In genomic region chr11:71451596-71452353, GRCh38 we compare ENCODE assay signal across 8 cellular contexts. TPM values are rescaled to one million over a fixed set of nuclear protein-coding genes. Genes with fewer than 3 reads are reported as not detected.
DNase-seq lines count a peak whose midpoint lies in the region; ATAC-seq and TF ChIP-seq lines count a peak whose summit lies in the region.

No MANE protein-coding gene starts in this region.

- H3K4me1 ChIP-seq in ACC112 (ENCODE audit: control insufficient read depth, insufficient read depth, low read length, unreplicated experiment) (peaks cover 8% of the 10 kb centered on the region), H9 (ENCODE audit: insufficient read depth, low read length) (peaks cover 4% of the 10 kb centered on the region; the same call in 1 of the 2 replicates), hepatocyte (ENCODE audit: insufficient read depth) (peaks cover 32% of the 10 kb centered on the region), sigmoid colon (peaks cover 0 to 49% (median 39%) of the 10 kb centered on the region in 4 donors)

- no peak for TF ChIP-seq CTCF in H9 (conservative IDR thresholded peaks at IDR 0.05)
- no peak for TF ChIP-seq CTCF in hepatocyte (IDR thresholded peaks at IDR 0.05; ENCODE audit: poor library complexity)
- no peak for TF ChIP-seq CTCF in sigmoid colon (IDR thresholded peaks at IDR 0.05)

- peak overlapping the region; percentile 88; the same call in 1 of the 2 replicates for H3K4me3 ChIP-seq in ACC112 (ENCODE audit: low read depth, low read length)
- peak overlapping the region; percentile 44 for H3K4me3 ChIP-seq in hepatocyte
- H3K4me3 ChIP-seq in sigmoid colon, result peak overlapping the region in 3 of 4 donors; percentile 73 to 85 (median 78)

- no peak overlapping the region for H3K23ac ChIP-seq in H9 (ENCODE audit: insufficient read length, low read depth, low read length)

- H3K14ac ChIP-seq in H9 (ENCODE audit: insufficient read depth, low read length), result no peak overlapping the region

- no peak overlapping the region for H3T11ph ChIP-seq in H9 (ENCODE audit: low read length)

- no peaks in the 10 kb centered on the region for H3K9me3 ChIP-seq in H9 (ENCODE audit: control insufficient read depth, low read depth, low read length)
- H3K9me3 ChIP-seq in hepatocyte (ENCODE audit: low read depth), result no peaks in the 10 kb centered on the region
- no peaks in the 10 kb centered on the region for H3K9me3 ChIP-seq in sigmoid colon

- H3K79me2 ChIP-seq in ACC112 (ENCODE audit: control insufficient read depth, insufficient read depth, low read length, unreplicated experiment), result peaks cover 27% of the 10 kb centered on the region
- peaks cover 10% of the 10 kb centered on the region; the same call in 1 of the 2 replicates for H3K79me2 ChIP-seq in H9 (ENCODE audit: insufficient read depth, low read length)
- H3K79me2 ChIP-seq in hepatocyte, result peaks cover 47% of the 10 kb centered on the region

- H3K9me3 Mint-ChIP-seq in H9, result no peaks in the 10 kb centered on the region; a peak in 1 of 5 replicates

- H4K20me1 ChIP-seq in H9 (ENCODE audit: control insufficient read depth, insufficient read depth, insufficient read length), result no peaks in the 10 kb centered on the region
- peaks cover under 1% of the 10 kb centered on the region for H4K20me1 ChIP-seq in hepatocyte (ENCODE audit: insufficient read depth, poor library complexity, severe bottlenecking)

- H3K9ac ChIP-seq in H9 (ENCODE audit: extremely low read depth, insufficient read length, low read length), result no peak overlapping the region

- H3K36me3 Mint-ChIP-seq in H9 (ENCODE audit: insufficient read depth in 1 of 3, low read depth in 3 of 3), result peaks cover 6 to 30% (median 23%) of the 10 kb centered on the region in 3 experiments; a peak in 6 of 7 replicates

- no peak overlapping the region for H3K18ac ChIP-seq in H9 (ENCODE audit: insufficient read length, low read depth, low read length)

- no peaks in the 10 kb centered on the region for H3K27me3 ChIP-seq in ACC112 (ENCODE audit: insufficient read depth, low read length)
- H3K27me3 ChIP-seq in H9 (ENCODE audit: insufficient read depth, low read length), result no peaks in the 10 kb centered on the region
- no peaks in the 10 kb centered on the region for H3K27me3 ChIP-seq in hepatocyte
- H3K27me3 ChIP-seq in sigmoid colon, result no peaks in the 10 kb centered on the region

- H3K4ac ChIP-seq in H9 (ENCODE audit: low read depth, low read length), result no peak overlapping the region

- ATAC-seq in GM19351 (IDR thresholded peaks at IDR 0.05; ENCODE audit: unreplicated experiment) (no peak), GM18520 (IDR thresholded peaks at IDR 0.05; ENCODE audit: unreplicated experiment) (no peak), HG02588 (IDR thresholded peaks at IDR 0.05; ENCODE audit: unreplicated experiment) (no peak)

- H2BK20ac ChIP-seq in H9 (ENCODE audit: low read depth, low read length, poor library complexity, severe bottlenecking), result no peak overlapping the region

- H3K27me3 Mint-ChIP-seq in H9 (ENCODE audit: low read depth), result no peaks in the 10 kb centered on the region

- no peak overlapping the region for H2BK15ac ChIP-seq in H9 (ENCODE audit: low read depth, low read length)

- no peak overlapping the region for H2BK12ac ChIP-seq in H9 (ENCODE audit: insufficient read length, low read depth, low read length)

- DNase-seq in H9 (peak; percentile 86), hepatocyte (ENCODE audit: low spot score) (peak; percentile 30), sigmoid colon (peak; percentile 56)
- DNase-seq in activated T-cell treated with anti-CD3 and anti-CD28 coated beads, Interleukin-2, amount 50 U/mL, for 48 hours, result peak; percentile 28 to 39

- H2BK120ac ChIP-seq in H9 (ENCODE audit: low read depth, low read length, poor library complexity, severe bottlenecking), result no peak overlapping the region

- no CpG with 5 or more reads among the region's 14 CpGs for WGBS in H9 (ENCODE audit: extremely low coverage, insufficient read length, low lambda C conversion rate)
- 51% methylated on average over 14 of the region's 14 CpGs for WGBS in hepatocyte (ENCODE audit: low lambda C conversion rate, missing lambda C conversion rate)
- 21 to 37% methylated on average over 14 of the region's 14 CpGs for WGBS in sigmoid colon, 2 donors

- H3K9me2 ChIP-seq in hepatocyte (replicated peaks; ENCODE audit: insufficient read depth), result no peaks in the 10 kb centered on the region

- H2AFZ ChIP-seq in ACC112 (ENCODE audit: low read length, unreplicated experiment) (no peak overlapping the region), H9 (ENCODE audit: low read length) (no peak overlapping the region), hepatocyte (peak overlapping the region; percentile 77)

- H2AK5ac ChIP-seq in H9 (ENCODE audit: insufficient read length, low read length), result no peak overlapping the region

- peaks cover 9% of the 10 kb centered on the region for H3K79me1 ChIP-seq in H9 (ENCODE audit: insufficient read depth, low read depth, low read length, poor library complexity, severe bottlenecking)

- no peak overlapping the region for H4K8ac ChIP-seq in H9 (replicated peaks; ENCODE audit: insufficient read length, low read depth, low read length)

- no peak for TF ChIP-seq EP300 in sigmoid colon (IDR thresholded peaks at IDR 0.05)

- no peak overlapping the region for H2BK5ac ChIP-seq in H9 (ENCODE audit: insufficient read length, low read length)

- no peak overlapping the region for H4K5ac ChIP-seq in H9 (ENCODE audit: insufficient read length, low read depth, low read length)

- no peak overlapping the region for H3K56ac ChIP-seq in H9 (ENCODE audit: insufficient read length, low read depth, low read length)

- H3K4me3 Mint-ChIP-seq in H9, result peak overlapping the region; percentile 82

- H3K4me2 ChIP-seq in H9 (ENCODE audit: insufficient read depth, insufficient read length, low read length), result peak overlapping the region; percentile 88
- peak overlapping the region; percentile 90 for H3K4me2 ChIP-seq in hepatocyte

- peaks cover 38 to 46% of the 10 kb centered on the region in 2 experiments for H3K4me1 Mint-ChIP-seq in H9

- H4K91ac ChIP-seq in H9 (ENCODE audit: insufficient read length, low read depth, low read length), result no peak overlapping the region

- intact Hi-C loops in sigmoid colon (cut with DNase I), result loop anchor here (5.0 kb wide), 1 partner anchor 336 kb away; no protein-coding TSS in a partner anchor

- H3K27ac ChIP-seq in ACC112 (ENCODE audit: low read depth, low read length) (no peak overlapping the region), H9 (ENCODE audit: insufficient read length, low read depth, low read length) (no peak overlapping the region), hepatocyte (peak overlapping the region; percentile 44), sigmoid colon (peak overlapping the region; percentile 76 to 85 (median 80))

- peak overlapping the region in 1 of 3 experiments; percentile 71; a peak in 3 of 7 replicates for H3K27ac Mint-ChIP-seq in H9

- no peak for TF ChIP-seq POLR2A in sigmoid colon (IDR thresholded peaks at IDR 0.05)

- H3K23me2 ChIP-seq in H9 (ENCODE audit: insufficient read length, low read depth, low read length, poor library complexity, severe bottlenecking), result peaks cover 27% of the 10 kb centered on the region

- H3K36me3 ChIP-seq in ACC112 (ENCODE audit: insufficient read depth, low read length) (peaks cover 4% of the 10 kb centered on the region; the same call in 1 of the 2 replicates), hepatocyte (replicated peaks; ENCODE audit: insufficient read depth, low read depth) (no peaks in the 10 kb centered on the region), sigmoid colon (peaks cover 0 to 19% (median 9%) of the 10 kb centered on the region in 4 donors)

RNA-seq across cellular contexts. Expression of gene NADSYN1, which starts 1.2 kb away (rescaled TPM):
- total RNA-seq in H9 (2021), result 42.0 and 44.2 TPM in 2 replicates
- 42.0 and 49.1 TPM in 2 replicates for total RNA-seq in hepatocyte
- 43.7 and 68.7 TPM in 2 replicates for polyA plus RNA-seq in hepatocyte
- total RNA-seq in sigmoid colon, result 10 to 100 TPM; 24.6 to 72.0 (median 38.3) TPM
- polyA plus RNA-seq in sigmoid colon, result 100 to 1,000 TPM in 1 of 3 donors, 10 to 100 TPM in 2; 31.8 to 136 (median 42.5) TPM

RNA-seq across cellular contexts. Expression of gene DHCR7, which starts 3.6 kb away (rescaled TPM):
- total RNA-seq in H9 (2021) (117 and 124 TPM in 2 replicates), hepatocyte (140 and 159 TPM in 2 replicates), sigmoid colon (1 to 10 TPM; 4.1 to 7.5 (median 5.3) TPM)
- polyA plus RNA-seq in hepatocyte (267 and 303 TPM in 2 replicates), sigmoid colon (10 to 100 TPM in 1 of 3 donors, 1 to 10 TPM in 2; 2.4 to 54.2 (median 8.8) TPM)

Comparison
In these comparisons a context has a peak if more than half of its experiments do, and no peak if none do; other contexts are left out.
1. H3K27ac ChIP-seq: peak in hepatocyte (single experiment) and sigmoid colon (4 of 4); none in ACC112 (single experiment) and H9 (single experiment).
2. DNase-seq: peak in every context shown above with its lines; median percentile 86 in H9; 56 in sigmoid colon; 34 in activated T-cell treated with anti-CD3 and anti-CD28 coated beads, Interleukin-2, amount 50 U/mL, for 48 hours; 30 in hepatocyte.
3. RNA of gene DHCR7, which starts 3.6 kb away (total RNA-seq): 140 to 159 TPM in hepatocyte and 117 to 124 TPM in H9; 4.1 to 7.5 TPM in sigmoid colon; every median in the first group is over 10 times any median in the second.
4. Peak in every context shown above with its lines, with median percentiles within 50 percentile points of each other: H3K4me3 ChIP-seq.